13 cellular contexts compared by ENCODE assay signal in genomic region chr1:10901091-10901893, GRCh38.
DNase-seq lines count a peak whose midpoint lies in the region; ATAC-seq, FAIRE-seq and TF ChIP-seq lines count a peak whose summit lies in the region.
"Had no signal": no experiment of that assay in that cellular context is flagged by ENCODE, and none has a peak within 500 bp of the region (broad histone marks: within the 10 kb centered on the region; RNA-seq: fewer than 3 reads in every experiment).

No MANE protein-coding gene starts in this region.

- no peak overlapping the region for H3K27ac Mint-ChIP-seq in chondrocyte (ENCODE audit: unreplicated experiment)
- H3K27ac Mint-ChIP-seq: activated T-helper 17 cell treated with anti-CD3 and anti-CD28 coated beads, Interleukin-2, amount 50 U/mL, for 72 hours; stimulated activated naive B cell treated with anti-CD40 and anti-IgM and Interleukin-4, amounts not matched to agents 10 μg/mL and 1 μg/mL and 100 μg/mL, for 72 hours had no signal

- CTCF ChIA-PET in A549 (lab: Yijun Ruan, JAX), result interaction anchor here (0.6 to 1.6 kb wide), 4 partner anchors 8 to 406 kb away, joined by 3 to 4 read pairs (median 4); no protein-coding TSS in a partner anchor

- H3K4me1 Mint-ChIP-seq in chondrocyte (ENCODE audit: low read depth), result peaks cover 4% of the 10 kb centered on the region

- POLR2A ChIA-PET in A549 (lab: Yijun Ruan, JAX), result interaction anchor here (0.5 kb wide), 1 partner anchor 1118 kb away, joined by 5 read pairs; the partner anchor contains the start of gene MIIP

- no peak for TF ChIP-seq EP300 in A549 (IDR thresholded peaks at IDR 0.05)

- H3K27ac ChIP-seq in A549, result peak overlapping the region; percentile 12 to 78; a peak in 4 of 6 replicates
- peak overlapping the region; percentile 46 for H3K27ac ChIP-seq in HUES48 (ENCODE audit: low read depth, low read length)
- no peak overlapping the region for H3K27ac ChIP-seq in effector memory CD4-positive, alpha-beta T cell (ENCODE audit: insufficient read depth, low read length, poor library complexity, severe bottlenecking)

- DNase-seq in A549 (ENCODE audit: low read depth in 1 of 2, low spot score in 1 of 2), result no peak
- DNase-seq in chondrocyte (ENCODE audit: low spot score), result peak; percentile 82
- DNase-seq in mucosa of descending colon, result peak in 2 of 3 donors; percentile 33 to 54
- no peak for DNase-seq in AG08395 (ENCODE audit: low spot score)
- DNase-seq in effector memory CD4-positive, alpha-beta T cell, result no peak
- DNase-seq in NCI-H2081 (lab: John Stamatoyannopoulos, UW), result no peak
- DNase-seq: HCEC 1CT; stimulated activated naive B cell treated with anti-CD40 and anti-IgM and Interleukin-4, amounts not matched to agents 10 μg/mL and 1 μg/mL and 100 μg/mL, for 72 hours had no signal

- ATAC-seq in A549 (no peak; a peak in 2 of 6 replicates), mucosa of descending colon (peak; percentile 66), GM19023 (IDR thresholded peaks at IDR 0.05; ENCODE audit: unreplicated experiment) (no peak)
- ATAC-seq: activated T-helper 17 cell treated with anti-CD3 and anti-CD28 coated beads, Interleukin-2, amount 50 U/mL, for 72 hours; GM12878; left lobe of liver; stimulated activated naive B cell treated with anti-CD40 and anti-IgM and Interleukin-4, amounts not matched to agents 10 μg/mL and 1 μg/mL and 100 μg/mL, for 72 hours had no signal

- no peak for TF ChIP-seq POLR2A in A549 (IDR thresholded peaks at IDR 0.05; ENCODE audit: low read length)

- no peak for FAIRE-seq in A549 (lab: Jason Lieb, UNC)
- FAIRE-seq: GM12878 had no signal

- H3K4me1 ChIP-seq in A549, result peaks cover 18% of the 10 kb centered on the region
- peaks cover 25% of the 10 kb centered on the region for H3K4me1 ChIP-seq in HUES48 (ENCODE audit: control insufficient read depth, insufficient read depth, low read length)
- H3K4me1 ChIP-seq in mucosa of descending colon (ENCODE audit: low read depth), result peaks cover 13% of the 10 kb centered on the region
- H3K4me1 ChIP-seq in effector memory CD4-positive, alpha-beta T cell (ENCODE audit: control insufficient read depth, insufficient read depth, low read length, poor library complexity, severe bottlenecking), result peaks cover 20% of the 10 kb centered on the region

- H3K27me3 Mint-ChIP-seq in chondrocyte (ENCODE audit: low read depth), result peaks cover under 1% of the 10 kb centered on the region

- intact Hi-C loops in mucosa of descending colon (cut with DNase I, micrococcal nuclease), result no loop called here

- H3K4me3 ChIP-seq in A549, result no peak overlapping the region
- H3K4me3 ChIP-seq in HUES48 (ENCODE audit: low read depth, low read length), result no peak overlapping the region
- H3K4me3 ChIP-seq in mucosa of descending colon, result no peak overlapping the region
- no peak overlapping the region for H3K4me3 ChIP-seq in effector memory CD4-positive, alpha-beta T cell (ENCODE audit: insufficient read depth, low read depth, low read length, poor library complexity, severe bottlenecking)
- H3K4me3 ChIP-seq: GM12878 had no signal

- H3K36me3 ChIP-seq in HUES48 (ENCODE audit: control insufficient read depth, insufficient read depth, low read length) (no peaks in the 10 kb centered on the region), mucosa of descending colon (ENCODE audit: low read depth) (no peaks in the 10 kb centered on the region)
- no peaks in the 10 kb centered on the region for H3K36me3 ChIP-seq in effector memory CD4-positive, alpha-beta T cell (ENCODE audit: control insufficient read depth, insufficient read depth, low read length)

- no peak overlapping the region for H3K9ac ChIP-seq in HUES48 (ENCODE audit: low read depth, low read length)

- H3K9me3 ChIP-seq in A549, result no peaks in the 10 kb centered on the region
- no peaks in the 10 kb centered on the region for H3K9me3 ChIP-seq in HUES48 (ENCODE audit: control insufficient read depth, insufficient read depth, low read length)
- no peaks in the 10 kb centered on the region for H3K9me3 ChIP-seq in mucosa of descending colon
- no peaks in the 10 kb centered on the region for H3K9me3 ChIP-seq in effector memory CD4-positive, alpha-beta T cell (ENCODE audit: control insufficient read depth, low read length)

- H3K27me3 ChIP-seq in HUES48 (ENCODE audit: control insufficient read depth, insufficient read depth, low read length), result no peaks in the 10 kb centered on the region; the same call in 1 of the 2 replicates
- H3K27me3 ChIP-seq in effector memory CD4-positive, alpha-beta T cell (replicated peaks; ENCODE audit: control insufficient read depth, insufficient read depth, low read length, poor library complexity, severe bottlenecking), result no peaks in the 10 kb centered on the region

- TF ChIP-seq RAD21 in A549 (conservative IDR thresholded peaks at IDR 0.05 in 1 of 2, IDR thresholded peaks at IDR 0.05 in 1 of 2), result no peak

- H3K4me2 ChIP-seq in A549, result peak overlapping the region; percentile 60

- WGBS in A549 (ENCODE audit: missing lambda C conversion rate), result 54% methylated on average over 19 of the region's 30 CpGs

- H3K9me3 Mint-ChIP-seq in chondrocyte (ENCODE audit: low read depth), result no peaks in the 10 kb centered on the region
- H3K9me3 Mint-ChIP-seq: activated T-helper 17 cell treated with anti-CD3 and anti-CD28 coated beads, Interleukin-2, amount 50 U/mL, for 72 hours; stimulated activated naive B cell treated with anti-CD40 and anti-IgM and Interleukin-4, amounts not matched to agents 10 μg/mL and 1 μg/mL and 100 μg/mL, for 72 hours had no signal

- no peak overlapping the region for H3K4me3 Mint-ChIP-seq in chondrocyte (ENCODE audit: unreplicated experiment)
- H3K4me3 Mint-ChIP-seq: activated T-helper 17 cell treated with anti-CD3 and anti-CD28 coated beads, Interleukin-2, amount 50 U/mL, for 72 hours; stimulated activated naive B cell treated with anti-CD40 and anti-IgM and Interleukin-4, amounts not matched to agents 10 μg/mL and 1 μg/mL and 100 μg/mL, for 72 hours had no signal

- H3K36me3 Mint-ChIP-seq in chondrocyte (ENCODE audit: low read depth), result no peaks in the 10 kb centered on the region
- H3K36me3 Mint-ChIP-seq: stimulated activated naive B cell treated with anti-CD40 and anti-IgM and Interleukin-4, amounts not matched to agents 10 μg/mL and 1 μg/mL and 100 μg/mL, for 72 hours had no signal

- TF ChIP-seq CTCF in A549 (IDR thresholded peaks at IDR 0.05), result no peak
- no peak for TF ChIP-seq CTCF in chondrocyte (IDR thresholded peaks at IDR 0.05)
- TF ChIP-seq CTCF in mucosa of descending colon (IDR thresholded peaks at IDR 0.05), result no peak

TF ChIP-seq in A549, 52 proteins besides CTCF, POLR2A, EP300 and RAD21:
- no peak for TF ChIP-seq ATOH8 (CRISPR knock-in tag; IDR thresholded peaks at IDR 0.05; ENCODE audit: low read depth)
- no peak for TF ChIP-seq RARB (CRISPR knock-in tag; IDR thresholded peaks at IDR 0.05)

Comparison
In these comparisons a context has a peak if more than half of its experiments do, and no peak if none do; other contexts are left out.
1. DNase-seq: peak in chondrocyte (single experiment) and mucosa of descending colon (2 of 3); none in A549 (0 of 2), AG08395 (single experiment), effector memory CD4-positive, alpha-beta T cell (0 of 3) and NCI-H2081 (0 of 2).